8 cellular contexts compared by ENCODE assay signal in genomic region chr21:44874497-44875331, GRCh38. TPM values are rescaled to one million over a fixed set of nuclear protein-coding genes. Genes with fewer than 3 reads are reported as not detected.
DNase-seq lines count a peak whose midpoint lies in the region; ATAC-seq and TF ChIP-seq lines count a peak whose summit lies in the region.

No MANE protein-coding gene starts in this region.

- CTCF ChIA-PET in activated B cell treated with CpG ODN at 0.5 μM for 24 hours (lab: Charles Lee), result interaction anchor here (1.1 to 2.2 kb wide), 8 partner anchors 9 to 254 kb away, joined by 3 to 11 read pairs (median 5); partner anchors contain the start of gene UBE2G2

- H3K27me3 ChIP-seq in HL-60 (ENCODE audit: insufficient read depth, poor library complexity, severe bottlenecking) (no peaks in the 10 kb centered on the region), esophagus (ENCODE audit: control insufficient read depth in 1 of 2, insufficient read depth in 2 of 2, low read length in 2 of 2) (no peaks in the 10 kb centered on the region), muscle layer of colon (ENCODE audit: control insufficient read depth in 1 of 2, insufficient read depth in 2 of 2, low read length in 2 of 2) (no peaks in the 10 kb centered on the region), upper lobe of right lung (no peaks in the 10 kb centered on the region)

- H3K36me3 Mint-ChIP-seq in activated B cell treated with CpG ODN at 0.5 μM for 24 hours (ENCODE audit: low read depth), result no peaks in the 10 kb centered on the region

- H3K4me1 ChIP-seq in esophagus (ENCODE audit: control insufficient read depth in 2 of 2, insufficient read depth in 2 of 2, low read length in 1 of 2) (peaks cover 7 to 15% of the 10 kb centered on the region in 2 donors), muscle layer of colon (ENCODE audit: insufficient read depth, low read length) (peaks cover 39% of the 10 kb centered on the region), upper lobe of right lung (peaks cover 36% of the 10 kb centered on the region)

- POLR2A ChIA-PET in activated B cell treated with CpG ODN at 0.5 μM for 24 hours (lab: Charles Lee), result interaction anchor here (0.8 to 3.3 kb wide), 22 partner anchors 8 to 406 kb away, joined by 3 to 19 read pairs (median 6); partner anchors contain the start of genes ITGB2, SUMO3 and UBE2G2

- H3K9me3 ChIP-seq in esophagus (ENCODE audit: control insufficient read depth in 2 of 2, insufficient read depth in 1 of 2, low read depth in 1 of 2, low read length in 1 of 2), result no peaks in the 10 kb centered on the region
- no peaks in the 10 kb centered on the region for H3K9me3 ChIP-seq in muscle layer of colon (ENCODE audit: low read length)
- no peaks in the 10 kb centered on the region for H3K9me3 ChIP-seq in upper lobe of right lung

- WGBS in esophagus, 2 donors, result 4 to 6% methylated on average over 49 of the region's 49 CpGs

- H3K4me1 Mint-ChIP-seq in activated B cell treated with CpG ODN at 0.5 μM for 24 hours, result peaks cover 63% of the 10 kb centered on the region

- peak overlapping the region; percentile 92 for H3K27ac Mint-ChIP-seq in activated B cell treated with CpG ODN at 0.5 μM for 24 hours

- intact Hi-C loops in activated B cell treated with CpG ODN at 0.5 μM for 24 hours (cut with micrococcal nuclease), result loop anchor here (1.0 to 10.0 kb wide), 7 partner anchors 8 to 770 kb away; partner anchors contain the start of genes CFAP410, PCBP3 and UBE2G2
- intact Hi-C loops in upper lobe of right lung (cut with DNase I), result no loop called here

- H3K36me3 ChIP-seq in esophagus (ENCODE audit: control insufficient read depth in 2 of 2, insufficient read depth in 2 of 2, low read length in 1 of 2), result no peaks in the 10 kb centered on the region
- no peaks in the 10 kb centered on the region for H3K36me3 ChIP-seq in muscle layer of colon (ENCODE audit: insufficient read depth, low read length)
- no peaks in the 10 kb centered on the region for H3K36me3 ChIP-seq in upper lobe of right lung

- H3K4me3 ChIP-seq in GM12864 (ENCODE audit: low read depth, low read length) (peak overlapping the region; percentile 71), HL-60 (replicated peaks; ENCODE audit: insufficient read depth, low read length) (no peak overlapping the region), esophagus (ENCODE audit: low read depth in 1 of 2, low read length in 2 of 2) (peak overlapping the region; percentile 80 to 90), muscle layer of colon (ENCODE audit: low read depth in 1 of 2, low read length in 2 of 2) (peak overlapping the region; percentile 46 to 65), upper lobe of right lung (peak overlapping the region; percentile 76)

- DNase-seq in GM12864 (ENCODE audit: low read depth) (no peak), HL-60 (ENCODE audit: low read depth in 1 of 2, low spot score in 1 of 2) (peak in 1 of 2 experiments; percentile 25), activated B cell treated with CpG ODN at 0.5 μM for 24 hours (peak; percentile 53), upper lobe of right lung (peak; percentile 86), inferior parietal cortex (ENCODE audit: extremely low spot score) (no peak), NCI-H2081 treated with DMSO at 0.1 percent for 48 hours (lab: John Stamatoyannopoulos, UW) (no peak)

- peak overlapping the region; percentile 69 for H3K9ac ChIP-seq in muscle layer of colon (ENCODE audit: low read length)

- H3K27me3 Mint-ChIP-seq in activated B cell treated with CpG ODN at 0.5 μM for 24 hours, result no peaks in the 10 kb centered on the region

- peak overlapping the region; percentile 61 for H3K27ac ChIP-seq in HL-60 (replicated peaks)
- H3K27ac ChIP-seq in esophagus (ENCODE audit: low read depth in 2 of 2, low read length in 1 of 2), result peak overlapping the region; percentile 97 to 99
- H3K27ac ChIP-seq in muscle layer of colon (ENCODE audit: low read depth, low read length), result peak overlapping the region; percentile 92
- H3K27ac ChIP-seq in upper lobe of right lung, result peak overlapping the region; percentile 97

- H3K9me3 Mint-ChIP-seq in activated B cell treated with CpG ODN at 0.5 μM for 24 hours, result no peaks in the 10 kb centered on the region

- ATAC-seq in activated B cell treated with CpG ODN at 0.5 μM for 24 hours (ENCODE audit: low read depth) (peak; percentile 2), upper lobe of right lung (peak; percentile 44)

- peak overlapping the region; percentile 92 for H3K4me3 Mint-ChIP-seq in activated B cell treated with CpG ODN at 0.5 μM for 24 hours

- TF ChIP-seq CTCF in GM12864 (IDR thresholded peaks at IDR 0.05; ENCODE audit: low read depth, low read length, missing control alignments) (no peak), HL-60 (IDR thresholded peaks at IDR 0.05; ENCODE audit: insufficient read depth, low read length) (no peak), activated B cell treated with CpG ODN at 0.5 μM for 24 hours (IDR thresholded peaks at IDR 0.05) (no peak), upper lobe of right lung (IDR thresholded peaks at IDR 0.05) (no peak)

RNA-seq across cellular contexts. Expression of gene PTTG1IP, which starts 1.2 kb away (rescaled TPM):
- 35.3 and 36.6 TPM in 2 replicates for total RNA-seq in activated B cell treated with CpG ODN at 0.5 μM for 24 hours
- 10 to 100 TPM; 45.8 to 47.4 TPM for polyA plus RNA-seq in esophagus
- total RNA-seq in upper lobe of right lung, result 244 TPM

RNA-seq across cellular contexts. Expression of gene ITGB2, which starts 46.0 kb away (rescaled TPM):
- 124 and 131 TPM in 2 replicates for total RNA-seq in activated B cell treated with CpG ODN at 0.5 μM for 24 hours
- 10 to 100 TPM in 1 of 2 donors, 1 to 10 TPM in 1; 7.3 to 10.0 TPM for polyA plus RNA-seq in esophagus
- 370 TPM for total RNA-seq in upper lobe of right lung

RNA-seq across cellular contexts. Expression of gene SUMO3, which starts 56.9 kb away (rescaled TPM):
- total RNA-seq in activated B cell treated with CpG ODN at 0.5 μM for 24 hours (63.2 and 66.0 TPM in 2 replicates), upper lobe of right lung (85.0 TPM)
- polyA plus RNA-seq in esophagus, result 10 to 100 TPM; 13.4 to 36.5 TPM

Comparison
In these comparisons a context has a peak if more than half of its experiments do, and no peak if none do; other contexts are left out.
1. DNase-seq: peak in activated B cell treated with CpG ODN at 0.5 μM for 24 hours (single experiment) and upper lobe of right lung (single experiment); none in GM12864 (single experiment), inferior parietal cortex (single experiment) and NCI-H2081 treated with DMSO at 0.1 percent for 48 hours (single experiment).
2. Peak in every context shown above with its lines, with median percentiles within 50 percentile points of each other: H3K27ac ChIP-seq.